ENCODE assay signal across 29 cellular contexts in the genomic region with DNA sequence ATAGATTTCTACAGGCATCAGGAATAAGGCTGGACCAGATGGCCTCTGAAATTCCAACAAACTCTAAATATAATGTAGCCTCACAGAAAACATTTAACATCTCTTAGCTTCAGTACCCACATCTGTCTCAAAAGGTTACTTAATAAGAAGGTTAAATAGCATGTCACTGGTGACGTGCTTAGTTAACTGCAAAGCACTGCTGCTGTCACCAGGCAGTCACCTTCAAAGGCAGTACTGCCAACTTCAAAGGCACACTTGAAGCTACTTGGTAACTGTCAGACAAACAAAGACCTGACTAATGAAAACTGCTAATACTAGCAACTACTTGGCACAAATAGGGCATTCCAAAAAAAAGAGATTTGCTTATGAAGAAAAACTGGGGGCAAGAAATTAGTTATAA.
"Had no signal": no experiment of that assay in that cellular context is flagged by ENCODE, and none has a peak within 500 bp of the region (broad histone marks: within the 10 kb centered on the region; RNA-seq: fewer than 3 reads in every experiment).

No MANE protein-coding gene starts in this region.

- H3K4me1 Mint-ChIP-seq: mesothelial cell of epicardium; stimulated activated memory B cell treated with anti-CD40 and anti-IgM and Interleukin-4, amounts not matched to agents 10 μg/mL and 1 μg/mL and 100 μg/mL, for 72 hours had no signal

- H3K36me3 ChIP-seq: ovary had no signal

- H3K4me3 ChIP-seq: body of pancreas, colonic mucosa, dorsolateral prefrontal cortex, hepatocyte, ovary, sigmoid colon, tibial artery had no signal

- H3K27ac Mint-ChIP-seq: activated CD8-positive, alpha-beta T cell treated with anti-CD3 and anti-CD28 coated beads for 36 hours; activated naive CD8-positive, alpha-beta T cell; mesothelial cell of epicardium; naive B cell; stimulated activated memory B cell treated with anti-CD40 and anti-IgM and Interleukin-4, amounts not matched to agents 10 μg/mL and 1 μg/mL and 100 μg/mL, for 72 hours; T-helper 1 cell treated with Interleukin-12 subunit alpha and Interleukin-12 subunit beta and Interleukin-4 antibody, amounts not matched to agents 30 μg/mL and 1 μg/mL, for 36 hours had no signal

- H3K4me3 Mint-ChIP-seq: activated CD8-positive, alpha-beta T cell treated with anti-CD3 and anti-CD28 coated beads for 36 hours; activated naive CD8-positive, alpha-beta T cell; activated T-cell treated with anti-CD3 and anti-CD28 coated beads, Interleukin-2, amount 50 U/mL, for 4 hours; activated T-helper 17 cell treated with anti-CD3 and anti-CD28 coated beads, Interleukin-2, amount 50 U/mL, for 72 hours; mesothelial cell of epicardium; naive B cell; stimulated activated memory B cell treated with anti-CD40 and anti-IgM and Interleukin-4, amounts not matched to agents 10 μg/mL and 1 μg/mL and 100 μg/mL, for 72 hours; stimulated activated naive CD8-positive, alpha-beta T cell treated with anti-CD3 and anti-CD28 coated beads, Interleukin-15, amount 100 ng/mL, for 72 hours; T-helper 1 cell treated with Interleukin-12 subunit alpha and Interleukin-12 subunit beta and Interleukin-4 antibody, amounts not matched to agents 30 μg/mL and 1 μg/mL, for 36 hours had no signal

- H3K9me3 ChIP-seq: body of pancreas, colonic mucosa, ovary, sigmoid colon, tibial artery had no signal

- DNase-seq: activated CD4-positive, alpha-beta T cell treated with anti-CD3 and anti-CD28 coated beads, Interleukin-2, amount 50 U/mL, for 1 hour; activated CD4-positive, CD25-positive, alpha-beta regulatory T cell treated with anti-CD3 and anti-CD28 coated beads, Interleukin-2, amount 50 U/mL, for 72 hours; activated CD8-positive, alpha-beta T cell treated with anti-CD3 and anti-CD28 coated beads for 36 hours; activated T-cell treated with anti-CD3 and anti-CD28 coated beads, Interleukin-2, amount 50 U/mL, for 4 hours; anterior cingulate cortex; body of pancreas; cerebellar nuclear complex; colonic mucosa; dorsolateral prefrontal cortex; effector memory CD4-positive, alpha-beta T cell; kidney; mammary epithelial cell; naive B cell; ovary; sigmoid colon; small intestine; stimulated activated CD4-positive, alpha-beta T cell treated with anti-CD3 and anti-CD28 coated beads, Interleukin-4, amount 100 ng/mL, for 24 hours; stimulated activated CD8-positive, alpha-beta memory T cell treated with anti-CD3 and anti-CD28 coated beads, Interleukin-4, amount 100 ng/mL, for 48 hours; stimulated activated naive CD8-positive, alpha-beta T cell treated with anti-CD3 and anti-CD28 coated beads, Interleukin-15, amount 100 ng/mL, for 72 hours; T1000; tibial artery had no signal

- H3K27ac ChIP-seq: body of pancreas, colonic mucosa, dorsolateral prefrontal cortex, hepatocyte, ovary, sigmoid colon, tibial artery had no signal

- H3K4me1 ChIP-seq: body of pancreas, colonic mucosa, sigmoid colon, tibial artery had no signal

- H3K27me3 Mint-ChIP-seq: activated CD8-positive, alpha-beta T cell treated with anti-CD3 and anti-CD28 coated beads for 36 hours; activated naive CD8-positive, alpha-beta T cell; activated T-helper 17 cell treated with anti-CD3 and anti-CD28 coated beads, Interleukin-2, amount 50 U/mL, for 72 hours; naive B cell; progenitor cell of endocrine pancreas; stimulated activated memory B cell treated with anti-CD40 and anti-IgM and Interleukin-4, amounts not matched to agents 10 μg/mL and 1 μg/mL and 100 μg/mL, for 72 hours; stimulated activated naive CD8-positive, alpha-beta T cell treated with anti-CD3 and anti-CD28 coated beads, Interleukin-15, amount 100 ng/mL, for 72 hours had no signal

- H3K9me3 Mint-ChIP-seq: activated CD8-positive, alpha-beta T cell treated with anti-CD3 and anti-CD28 coated beads for 36 hours; activated T-cell treated with anti-CD3 and anti-CD28 coated beads, Interleukin-2, amount 50 U/mL, for 4 hours; activated T-helper 17 cell treated with anti-CD3 and anti-CD28 coated beads, Interleukin-2, amount 50 U/mL, for 72 hours; mesothelial cell of epicardium; naive B cell; stimulated activated memory B cell treated with anti-CD40 and anti-IgM and Interleukin-4, amounts not matched to agents 10 μg/mL and 1 μg/mL and 100 μg/mL, for 72 hours; stimulated activated naive CD8-positive, alpha-beta T cell treated with anti-CD3 and anti-CD28 coated beads, Interleukin-15, amount 100 ng/mL, for 72 hours; T-helper 1 cell treated with Interleukin-12 subunit alpha and Interleukin-12 subunit beta and Interleukin-4 antibody, amounts not matched to agents 30 μg/mL and 1 μg/mL, for 36 hours had no signal

- H3K27me3 ChIP-seq: body of pancreas, colonic mucosa, dorsolateral prefrontal cortex, hepatocyte, ovary, sigmoid colon, tibial artery had no signal

- ATAC-seq: activated CD8-positive, alpha-beta T cell treated with anti-CD3 and anti-CD28 coated beads for 36 hours; activated T-cell treated with anti-CD3 and anti-CD28 coated beads, Interleukin-2, amount 50 U/mL, for 4 hours; activated T-helper 17 cell treated with anti-CD3 and anti-CD28 coated beads, Interleukin-2, amount 50 U/mL, for 72 hours; body of pancreas; left lobe of liver; stimulated activated memory B cell treated with anti-CD40 and anti-IgM and Interleukin-4, amounts not matched to agents 10 μg/mL and 1 μg/mL and 100 μg/mL, for 72 hours; stimulated activated naive CD8-positive, alpha-beta T cell treated with anti-CD3 and anti-CD28 coated beads, Interleukin-15, amount 100 ng/mL, for 72 hours had no signal
